7 cellular contexts compared by ENCODE assay signal in genomic region chr3:172087827-172088580, GRCh38. TPM values are rescaled to one million over a fixed set of nuclear protein-coding genes. Genes with fewer than 3 reads are reported as not detected.
DNase-seq lines count a peak whose midpoint lies in the region; ATAC-seq and TF ChIP-seq lines count a peak whose summit lies in the region.

No MANE protein-coding gene starts in this region.

- ATAC-seq in GM19438 (IDR thresholded peaks at IDR 0.05; ENCODE audit: low read depth, unreplicated experiment) = peak; percentile 92
- peak; percentile 87 for ATAC-seq in HG03045 (IDR thresholded peaks at IDR 0.05; ENCODE audit: unreplicated experiment)
- peak; percentile 55 to 57 for ATAC-seq in gastrocnemius medialis
- ATAC-seq in right cardiac atrium = no peak

- POLR2A ChIA-PET in activated CD4-positive, alpha-beta memory T cell treated with anti-CD3 and anti-CD28 coated beads, Interleukin-2, amount 10 ng/mL, durations not matched to agents 7 days and 5 days (lab: Charles Lee) = interaction anchor here (0.9 to 6.0 kb wide), 5 partner anchors 18 to 49 kb away, joined by 3 to 57 read pairs (median 5); partner anchors contain the start of gene FNDC3B

- CTCF ChIA-PET in activated CD4-positive, alpha-beta memory T cell treated with anti-CD3 and anti-CD28 coated beads, Interleukin-2, amount 10 ng/mL, durations not matched to agents 7 days and 5 days (lab: Charles Lee) = interaction anchor here (0.6 to 2.5 kb wide), 6 partner anchors 15 to 204 kb away, joined by 3 to 8 read pairs (median 6); no protein-coding TSS in a partner anchor

- H3K27me3 Mint-ChIP-seq in activated CD4-positive, alpha-beta memory T cell treated with anti-CD3 and anti-CD28 coated beads, Interleukin-2, amount 10 ng/mL, durations not matched to agents 7 days and 5 days = no peaks in the 10 kb centered on the region

- in situ Hi-C loops in gastrocnemius medialis (cut with MboI; ENCODE audit: low sequenced_read_pairs in 4 of 4) = no loop called here

- peak; percentile 29 for DNase-seq in activated CD4-positive, alpha-beta memory T cell treated with anti-CD3 and anti-CD28 coated beads, Interleukin-2, amount 10 ng/mL, durations not matched to agents 7 days and 5 days
- DNase-seq in gastrocnemius medialis (no peak), right cardiac atrium (no peak), GM20000 (ENCODE audit: low spot score) (no peak), C1 segment of cervical spinal cord (lab: John Stamatoyannopoulos, UW) (no peak)

- peaks cover 32% of the 10 kb centered on the region for H3K36me3 Mint-ChIP-seq in activated CD4-positive, alpha-beta memory T cell treated with anti-CD3 and anti-CD28 coated beads, Interleukin-2, amount 10 ng/mL, durations not matched to agents 7 days and 5 days (ENCODE audit: low read depth)

- 63% methylated on average over 7 of the region's 7 CpGs for WGBS in right cardiac atrium

- H3K27ac ChIP-seq in gastrocnemius medialis (peak overlapping the region in 3 of 4 donors; percentile 1 to 24 (median 21)), right cardiac atrium (ENCODE audit: low read length) (no peak overlapping the region)

- H3K4me1 Mint-ChIP-seq in activated CD4-positive, alpha-beta memory T cell treated with anti-CD3 and anti-CD28 coated beads, Interleukin-2, amount 10 ng/mL, durations not matched to agents 7 days and 5 days = peaks cover 50% of the 10 kb centered on the region

- no peaks in the 10 kb centered on the region for H3K9me3 ChIP-seq in gastrocnemius medialis
- H3K9me3 ChIP-seq in right cardiac atrium (ENCODE audit: control insufficient read depth, low read length) = no peaks in the 10 kb centered on the region

- no peaks in the 10 kb centered on the region for H3K27me3 ChIP-seq in gastrocnemius medialis
- H3K27me3 ChIP-seq in right cardiac atrium (ENCODE audit: control insufficient read depth, insufficient read depth) = no peaks in the 10 kb centered on the region

- H3K4me3 ChIP-seq in gastrocnemius medialis = no peak overlapping the region
- H3K4me3 ChIP-seq in right cardiac atrium (ENCODE audit: low read length) = no peak overlapping the region

- H3K4me3 Mint-ChIP-seq in activated CD4-positive, alpha-beta memory T cell treated with anti-CD3 and anti-CD28 coated beads, Interleukin-2, amount 10 ng/mL, durations not matched to agents 7 days and 5 days = no peak overlapping the region

- TF ChIP-seq CTCF in gastrocnemius medialis (IDR thresholded peaks at IDR 0.05 in 4 of 5, conservative IDR thresholded peaks at IDR 0.05 in 1 of 5) (no peak), GM20000 (IDR thresholded peaks at IDR 0.05; ENCODE audit: extremely low read depth, missing control alignments) (no peak)

- peak overlapping the region; percentile 83 for H3K27ac Mint-ChIP-seq in activated CD4-positive, alpha-beta memory T cell treated with anti-CD3 and anti-CD28 coated beads, Interleukin-2, amount 10 ng/mL, durations not matched to agents 7 days and 5 days

- intact Hi-C loops in gastrocnemius medialis (cut with DNase I; ENCODE audit: low total_unique reads) (no loop called here), right cardiac atrium (cut with DNase I) (no loop called here)

- TF ChIP-seq POLR2A in gastrocnemius medialis (IDR thresholded peaks at IDR 0.05) = no peak

- H3K9me3 Mint-ChIP-seq in activated CD4-positive, alpha-beta memory T cell treated with anti-CD3 and anti-CD28 coated beads, Interleukin-2, amount 10 ng/mL, durations not matched to agents 7 days and 5 days = peaks cover 3% of the 10 kb centered on the region

- H3K4me1 ChIP-seq in gastrocnemius medialis (peaks cover 45 to 60% of the 10 kb centered on the region in 2 donors), right cardiac atrium (ENCODE audit: control insufficient read depth, insufficient read depth, low read length) (peaks cover 10% of the 10 kb centered on the region)

- no peaks in the 10 kb centered on the region for H3K36me3 ChIP-seq in gastrocnemius medialis

RNA-seq across cellular contexts. Expression of gene FNDC3B, which starts 48.6 kb away (rescaled TPM):
- 10 to 100 TPM; 21.6 to 21.8 TPM for total RNA-seq in activated CD4-positive, alpha-beta memory T cell treated with anti-CD3 and anti-CD28 coated beads, Interleukin-2, amount 10 ng/mL, durations not matched to agents 7 days and 5 days
- total RNA-seq in gastrocnemius medialis (100 to 1,000 TPM in 1 of 4 donors, 10 to 100 TPM in 3; 42.5 to 110 (median 74.2) TPM), right cardiac atrium (100 to 1,000 TPM in 1 of 4 donors, 10 to 100 TPM in 3; 82.9 to 117 (median 84.9) TPM)
- polyA plus RNA-seq in right cardiac atrium = 15.8 TPM

Comparison
In these comparisons a context has a peak if more than half of its experiments do, and no peak if none do; other contexts are left out.
1. ATAC-seq: peak in GM19438 (single experiment), HG03045 (single experiment) and gastrocnemius medialis (2 of 2); none in right cardiac atrium (0 of 2).